Comparison of ENCODE assay signal across 8 cellular contexts in genomic region chr17:82297804-82298537, GRCh38. TPM values are rescaled to one million over a fixed set of nuclear protein-coding genes. Genes with fewer than 3 reads are reported as not detected.
A peak's percentile ranks its signal among the peaks of the same experiment; 100 is the strongest.
DNase-seq lines count a peak whose midpoint lies in the region; ATAC-seq and TF ChIP-seq lines count a peak whose summit lies in the region.

No MANE protein-coding gene starts in this region.

- BruUV-seq in Panc1 (replicated peaks; lab: Mats Ljungman, UMichigan), result no TSS peak

- no peaks in the 10 kb centered on the region for H3K36me3 Mint-ChIP-seq in natural killer cell treated with Interleukin-12 subunit alpha and Interleukin-12 subunit beta and Interleukin-15 and Interleukin-18, amount 100 ng/mL, for 72 hours

- intact Hi-C loops in Panc1 (cut with micrococcal nuclease; ENCODE audit: unreplicated experiment), result loop anchor here (5.0 kb wide), 1 partner anchor 34 kb away; the partner anchor contains the start of gene SECTM1
- intact Hi-C loops in esophagus squamous epithelium (cut with DNase I), result no loop called here

- H3K4me3 ChIP-seq in Panc1 (ENCODE audit: low read depth in 2 of 2, low read length in 2 of 2), result peak overlapping the region; percentile 43 to 67
- peak overlapping the region; percentile 25 to 70 (median 48) for H3K4me3 ChIP-seq in esophagus squamous epithelium

- ATAC-seq in HG03108 (IDR thresholded peaks at IDR 0.05; ENCODE audit: unreplicated experiment) (peak; percentile 41), Panc1 (peak; percentile 72)
- peak; percentile 88 for ATAC-seq in natural killer cell treated with Interleukin-12 subunit alpha and Interleukin-12 subunit beta and Interleukin-15 and Interleukin-18, amount 100 ng/mL, for 72 hours
- peak; percentile 78 for ATAC-seq in stimulated activated naive CD8-positive, alpha-beta T cell treated with anti-CD3 and anti-CD28 coated beads, Interleukin-15, amount 100 ng/mL, for 72 hours

- H3K36me3 ChIP-seq in Panc1 (ENCODE audit: control insufficient read depth, insufficient read depth, low read length) (no peaks in the 10 kb centered on the region), esophagus squamous epithelium (no peaks in the 10 kb centered on the region)

- no peak for TF ChIP-seq CTCF in Panc1 (IDR thresholded peaks at IDR 0.05)
- TF ChIP-seq CTCF in esophagus squamous epithelium (IDR thresholded peaks at IDR 0.05), result no peak

- H3K4me1 ChIP-seq in Panc1 (ENCODE audit: control insufficient read depth, insufficient read depth, low read length) (peaks cover 79% of the 10 kb centered on the region), esophagus squamous epithelium (peaks cover 38 to 95% (median 59%) of the 10 kb centered on the region in 3 donors)

- 0 to 1% methylated on average over 7 to 25 of the region's 36 CpGs for WGBS in esophagus squamous epithelium, 2 donors

- no peaks in the 10 kb centered on the region for H3K9me3 Mint-ChIP-seq in natural killer cell treated with Interleukin-12 subunit alpha and Interleukin-12 subunit beta and Interleukin-15 and Interleukin-18, amount 100 ng/mL, for 72 hours
- H3K9me3 Mint-ChIP-seq in stimulated activated naive CD8-positive, alpha-beta T cell treated with anti-CD3 and anti-CD28 coated beads, Interleukin-15, amount 100 ng/mL, for 72 hours, result no peaks in the 10 kb centered on the region

- DNase-seq in NCI-H1436 (lab: John Stamatoyannopoulos, UW) (peak; percentile 84), NCI-H1436 treated with DMSO at 0.1 percent for 48 hours (lab: John Stamatoyannopoulos, UW) (no peak), Panc1 (ENCODE audit: low read depth, low spot score) (peak; percentile 69), esophagus squamous epithelium (lab: John Stamatoyannopoulos, UW) (peak; percentile 89)
- DNase-seq in activated T-cell treated with anti-CD3 and anti-CD28 coated beads, Interleukin-2, amount 50 U/mL, for 48 hours, result peak; percentile 93 to 94
- peak; percentile 97 for DNase-seq in natural killer cell treated with Interleukin-12 subunit alpha and Interleukin-12 subunit beta and Interleukin-15 and Interleukin-18, amount 100 ng/mL, for 72 hours (ENCODE audit: low spot score)
- peak; percentile 85 to 95 for DNase-seq in stimulated activated naive CD8-positive, alpha-beta T cell treated with anti-CD3 and anti-CD28 coated beads, Interleukin-15, amount 100 ng/mL, for 72 hours

- H3K27ac Mint-ChIP-seq in natural killer cell treated with Interleukin-12 subunit alpha and Interleukin-12 subunit beta and Interleukin-15 and Interleukin-18, amount 100 ng/mL, for 72 hours, result peak overlapping the region; percentile 97 to 100
- peak overlapping the region; percentile 100 for H3K27ac Mint-ChIP-seq in stimulated activated naive CD8-positive, alpha-beta T cell treated with anti-CD3 and anti-CD28 coated beads, Interleukin-15, amount 100 ng/mL, for 72 hours

- peak overlapping the region; percentile 88 for H3K4me3 Mint-ChIP-seq in natural killer cell treated with Interleukin-12 subunit alpha and Interleukin-12 subunit beta and Interleukin-15 and Interleukin-18, amount 100 ng/mL, for 72 hours
- peak overlapping the region; percentile 92 to 98 for H3K4me3 Mint-ChIP-seq in stimulated activated naive CD8-positive, alpha-beta T cell treated with anti-CD3 and anti-CD28 coated beads, Interleukin-15, amount 100 ng/mL, for 72 hours

- no peaks in the 10 kb centered on the region for H3K27me3 ChIP-seq in Panc1 (ENCODE audit: control insufficient read depth, insufficient read depth, low read length)
- peaks cover 0 to 31% (median 0%) of the 10 kb centered on the region in 4 donors for H3K27me3 ChIP-seq in esophagus squamous epithelium

- peak overlapping the region; percentile 83 for H3K27ac ChIP-seq in Panc1 (ENCODE audit: low read length)
- peak overlapping the region; percentile 89 to 99 (median 91) for H3K27ac ChIP-seq in esophagus squamous epithelium

- H3K4me1 Mint-ChIP-seq in natural killer cell treated with Interleukin-12 subunit alpha and Interleukin-12 subunit beta and Interleukin-15 and Interleukin-18, amount 100 ng/mL, for 72 hours (ENCODE audit: low read depth in 2 of 2), result peaks cover 66 to 68% of the 10 kb centered on the region in 2 donors
- peaks cover 91% of the 10 kb centered on the region for H3K4me1 Mint-ChIP-seq in stimulated activated naive CD8-positive, alpha-beta T cell treated with anti-CD3 and anti-CD28 coated beads, Interleukin-15, amount 100 ng/mL, for 72 hours

- no peaks in the 10 kb centered on the region for H3K27me3 Mint-ChIP-seq in natural killer cell treated with Interleukin-12 subunit alpha and Interleukin-12 subunit beta and Interleukin-15 and Interleukin-18, amount 100 ng/mL, for 72 hours
- H3K27me3 Mint-ChIP-seq in stimulated activated naive CD8-positive, alpha-beta T cell treated with anti-CD3 and anti-CD28 coated beads, Interleukin-15, amount 100 ng/mL, for 72 hours, result no peaks in the 10 kb centered on the region

- peak in 2 of 4 donors; percentile 71 to 89 for TF ChIP-seq POLR2A in esophagus squamous epithelium (IDR thresholded peaks at IDR 0.05)

- in situ Hi-C loops in Panc1 (cut with HindIII; ENCODE audit: low pct_unique_long_range_greater_than_20kb, low sequenced_read_pairs), result loop anchor here (10.0 kb wide), 1 partner anchor 47 kb away; no protein-coding TSS in a partner anchor

- CTCF ChIA-PET in Panc1 (lab: Charles Lee), result interaction anchor here (0.6 kb wide), 1 partner anchor 155 kb away, joined by 6 read pairs; no protein-coding TSS in a partner anchor

- no peaks in the 10 kb centered on the region for H3K9me3 ChIP-seq in Panc1 (ENCODE audit: control insufficient read depth, insufficient read depth, low read depth, low read length)
- H3K9me3 ChIP-seq in esophagus squamous epithelium, result no peaks in the 10 kb centered on the region

- POLR2A ChIA-PET in Panc1 (lab: Charles Lee), result interaction anchor here (0.5 kb wide), 2 partner anchors 86 to 743 kb away, joined by 3 to 13 read pairs; no protein-coding TSS in a partner anchor

RNA-seq across cellular contexts. Expression of gene CD7, which starts 19.4 kb away (rescaled TPM):
- total RNA-seq in Panc1 (2021; ENCODE audit: unreplicated experiment) (0.77 TPM), esophagus squamous epithelium (1 to 10 TPM; 3.0 to 4.4 (median 4.1) TPM)
- 0.27 TPM for polyA plus RNA-seq in Panc1 (2012; ENCODE audit: insufficient read length)
- total RNA-seq in natural killer cell treated with Interleukin-12 subunit alpha and Interleukin-12 subunit beta and Interleukin-15 and Interleukin-18, amount 100 ng/mL, for 72 hours, result 10 to 100 TPM; 61.8 to 73.6 TPM

RNA-seq across cellular contexts. Expression of gene CSNK1D, which starts 24.5 kb away (rescaled TPM):
- total RNA-seq in Panc1 (2021; ENCODE audit: unreplicated experiment) (234 TPM), esophagus squamous epithelium (100 to 1,000 TPM in 1 of 4 donors, 10 to 100 TPM in 3; 24.6 to 102 (median 57.1) TPM)
- 316 TPM for polyA plus RNA-seq in Panc1 (2012; ENCODE audit: insufficient read length)
- total RNA-seq in natural killer cell treated with Interleukin-12 subunit alpha and Interleukin-12 subunit beta and Interleukin-15 and Interleukin-18, amount 100 ng/mL, for 72 hours, result 100 to 1,000 TPM; 160 to 215 TPM

RNA-seq across cellular contexts. Expression of gene SECTM1, which starts 35.6 kb away (rescaled TPM):
- total RNA-seq in Panc1 (2021; ENCODE audit: unreplicated experiment) (5.4 TPM), esophagus squamous epithelium (10 to 100 TPM in 1 of 4 donors, 1 to 10 TPM in 3; 4.3 to 19.5 (median 6.5) TPM)
- polyA plus RNA-seq in Panc1 (2012; ENCODE audit: insufficient read length), result 7.3 TPM
- under 1 TPM in 1 of 2 donors, not detected in 1; 0.56 TPM for total RNA-seq in natural killer cell treated with Interleukin-12 subunit alpha and Interleukin-12 subunit beta and Interleukin-15 and Interleukin-18, amount 100 ng/mL, for 72 hours

Comparison
In these comparisons a context has a peak if more than half of its experiments do, and no peak if none do; other contexts are left out.
1. RNA of gene CD7, which starts 19.4 kb away (total RNA-seq): 61.8 to 73.6 TPM in natural killer cell treated with Interleukin-12 subunit alpha and Interleukin-12 subunit beta and Interleukin-15 and Interleukin-18, amount 100 ng/mL, for 72 hours; 3.0 to 4.4 TPM in esophagus squamous epithelium and 0.77 TPM in Panc1 (single experiment); every median in the first group is over 10 times any median in the second.
2. Peak in every context shown above with its lines, with median percentiles within 50 percentile points of each other: ATAC-seq.